ENCODE assay signal across 24 cellular contexts in the genomic region with DNA sequence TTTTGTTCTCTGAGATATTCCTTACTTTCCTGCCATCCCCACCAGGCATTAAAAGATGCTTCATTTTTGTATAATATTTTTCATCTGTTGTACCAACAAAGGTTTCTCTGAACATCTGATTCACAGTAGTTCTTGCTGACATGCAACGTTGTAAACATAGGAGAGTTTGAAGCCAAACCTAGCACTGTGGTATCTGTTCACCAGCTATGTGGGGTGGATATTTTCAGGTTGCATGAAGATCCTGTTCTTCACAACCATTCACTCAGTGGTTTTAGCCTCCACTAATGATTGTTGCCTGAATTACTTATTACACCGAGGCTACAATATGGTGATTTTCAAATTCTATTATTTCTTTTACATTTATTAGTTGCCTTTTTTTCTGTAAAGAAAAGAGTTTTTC. TPM values are rescaled to one million over a fixed set of nuclear protein-coding genes. Genes with fewer than 3 reads are reported as not detected.
"Had no signal": no experiment of that assay in that cellular context is flagged by ENCODE, and none has a peak within 500 bp of the region (broad histone marks: within the 10 kb centered on the region; RNA-seq: fewer than 3 reads in every experiment).

No MANE protein-coding gene starts in this region.

- DNase-seq: naive thymus-derived CD8-positive, alpha-beta T cell; nephron progenitor cell; nucleus accumbens; pancreas; right lobe of liver; sigmoid colon; small intestine; stimulated activated CD4-positive, alpha-beta T cell treated with anti-CD3 and anti-CD28 coated beads, Interleukin-15, amount 100 ng/mL, for 24 hours; stimulated activated CD4-positive, alpha-beta T cell treated with anti-CD3 and anti-CD28 coated beads, Interleukin-2, amount 100 ng/mL, for 24 hours; stimulated activated CD4-positive, alpha-beta T cell treated with anti-CD3 and anti-CD28 coated beads, Interleukin-2, amount 100 ng/mL, for 48 hours; stimulated activated CD4-positive, alpha-beta T cell treated with anti-CD3 and anti-CD28 coated beads, Interleukin-4, amount 100 ng/mL, for 24 hours; stimulated activated naive B cell treated with anti-CD40 and anti-IgM and Interleukin-4, amounts not matched to agents 10 μg/mL and 1 μg/mL and 100 μg/mL, for 72 hours; stimulated activated naive CD4-positive, alpha-beta T cell treated with Interleukin-2 at 50 U/mL for 16 hours; stomach; thyroid gland; trophoblast cell; upper lobe of left lung had no signal

- H3K4me1 ChIP-seq: pancreas, prostate gland, right lobe of liver, sigmoid colon, thyroid gland, tibial nerve, upper lobe of left lung, vagina had no signal

- H3K36me3 ChIP-seq: neutrophil, pancreas, prostate gland, right lobe of liver, sigmoid colon, stomach, thoracic aorta, thyroid gland, tibial nerve, upper lobe of left lung, vagina had no signal

- H3K27ac ChIP-seq: neutrophil, pancreas, prostate gland, right lobe of liver, sigmoid colon, stomach, thoracic aorta, thyroid gland, tibial nerve, upper lobe of left lung, vagina had no signal

- H3K4me3 ChIP-seq: pancreas, prostate gland, right lobe of liver, sigmoid colon, stomach, thoracic aorta, thyroid gland, tibial nerve, upper lobe of left lung, vagina had no signal

- H3K27me3 ChIP-seq: neutrophil, pancreas, right lobe of liver, sigmoid colon, stomach, thyroid gland, tibial nerve, upper lobe of left lung, vagina had no signal

- H3K9me3 ChIP-seq: neutrophil, pancreas, prostate gland, right lobe of liver, sigmoid colon, stomach, thoracic aorta, thyroid gland, tibial nerve, upper lobe of left lung, vagina had no signal

- ATAC-seq: naive thymus-derived CD8-positive, alpha-beta T cell; natural killer cell treated with Interleukin-12 subunit alpha and Interleukin-12 subunit beta and Interleukin-15 and Interleukin-18, amount 100 ng/mL, for 72 hours; pancreas; right lobe of liver; stimulated activated effector memory CD8-positive, alpha-beta T cell treated with anti-CD3 and anti-CD28 coated beads, Interleukin-12 subunit alpha, Interleukin-12 subunit beta, amount 100 ng/mL, for 72 hours; stimulated activated naive B cell treated with anti-CD40 and anti-IgM and Interleukin-4, amounts not matched to agents 10 μg/mL and 1 μg/mL and 100 μg/mL, for 72 hours had no signal

RNA-seq across cellular contexts. Expression of a gene that starts 56.5 kb away (rescaled TPM):
- total RNA-seq: naive thymus-derived CD8-positive, alpha-beta T cell; natural killer cell treated with Interleukin-12 subunit alpha and Interleukin-12 subunit beta and Interleukin-15 and Interleukin-18, amount 100 ng/mL, for 72 hours had no signal
- polyA plus RNA-seq: naive thymus-derived CD8-positive, alpha-beta T cell had no signal
